11 cellular contexts compared by ENCODE assay signal in the genomic region with DNA sequence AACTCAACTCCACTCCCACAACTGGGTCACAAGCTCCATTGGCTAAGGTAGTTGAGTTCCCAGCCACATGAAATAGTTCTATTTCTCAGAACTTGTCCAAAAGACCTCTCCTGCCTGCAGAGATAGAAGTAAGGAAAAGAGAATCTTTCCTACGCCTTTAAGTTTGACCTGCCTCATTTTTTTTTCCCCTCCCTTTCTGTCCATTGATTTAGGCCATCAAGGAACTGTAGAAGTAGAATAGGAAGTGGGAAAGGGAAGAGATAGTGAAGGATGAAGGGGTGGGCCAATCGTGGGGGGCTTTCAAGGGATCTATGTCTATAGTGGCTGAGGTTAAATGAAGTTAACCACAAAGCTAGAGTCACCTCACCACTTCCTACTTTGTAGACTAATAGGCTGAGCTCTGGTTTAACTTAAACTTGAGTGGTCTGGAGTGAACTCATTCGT. TPM values are rescaled to one million over a fixed set of nuclear protein-coding genes. Genes with fewer than 3 reads are reported as not detected.
DNase-seq lines count a peak whose midpoint lies in the region; ATAC-seq and TF ChIP-seq lines count a peak whose summit lies in the region.
"Had no signal": no experiment of that assay in that cellular context is flagged by ENCODE, and none has a peak within 500 bp of the region (broad histone marks: within the 10 kb centered on the region; RNA-seq: fewer than 3 reads in every experiment).

No MANE protein-coding gene starts in this region.

- no peak overlapping the region for H3K4me3 ChIP-seq in CD4-positive, alpha-beta memory T cell (ENCODE audit: low read length in 2 of 2)
- H3K4me3 ChIP-seq in HAP-1 = no peak overlapping the region

- TF ChIP-seq CTCF in activated B cell treated with CpG ODN at 0.5 μM for 24 hours (IDR thresholded peaks at IDR 0.05) = no peak

- H3K36me3 ChIP-seq in CD4-positive, alpha-beta memory T cell (ENCODE audit: insufficient read depth, low read length) = no peaks in the 10 kb centered on the region
- no peaks in the 10 kb centered on the region for H3K36me3 ChIP-seq in HAP-1 (replicated peaks)

- peak in 3 of 5 donors; percentile 10 to 20 (median 14) for DNase-seq in CD4-positive, alpha-beta memory T cell
- DNase-seq in activated B cell treated with CpG ODN at 0.5 μM for 24 hours (no peak), HAP-1 (ENCODE audit: low spot score in 2 of 2) (no peak), NCI-H524 (lab: John Stamatoyannopoulos, UW) (no peak), putamen (ENCODE audit: low spot score) (no peak)
- DNase-seq: NCI-H2107, SK-N-SH had no signal

- H3K27me3 ChIP-seq in CD4-positive, alpha-beta memory T cell (ENCODE audit: insufficient read depth, low read length) = no peaks in the 10 kb centered on the region
- no peaks in the 10 kb centered on the region for H3K27me3 ChIP-seq in HAP-1 (ENCODE audit: low read depth)

- H3K36me3 Mint-ChIP-seq in CD4-positive, alpha-beta memory T cell = no peaks in the 10 kb centered on the region
- no peaks in the 10 kb centered on the region for H3K36me3 Mint-ChIP-seq in activated B cell treated with CpG ODN at 0.5 μM for 24 hours (ENCODE audit: low read depth)
- H3K36me3 Mint-ChIP-seq: type B pancreatic cell had no signal

- intact Hi-C loops in CD4-positive, alpha-beta memory T cell (cut with micrococcal nuclease) = no loop called here
- intact Hi-C loops in activated B cell treated with CpG ODN at 0.5 μM for 24 hours (cut with micrococcal nuclease) = no loop called here

- in situ Hi-C loops in HAP-1 (cut with MboI; ENCODE audit: low sequenced_read_pairs) = no loop called here

- no peaks in the 10 kb centered on the region for H3K9me3 Mint-ChIP-seq in CD4-positive, alpha-beta memory T cell
- no peaks in the 10 kb centered on the region for H3K9me3 Mint-ChIP-seq in activated B cell treated with CpG ODN at 0.5 μM for 24 hours
- H3K9me3 Mint-ChIP-seq: type B pancreatic cell had no signal

- ATAC-seq in GM19438 (IDR thresholded peaks at IDR 0.05; ENCODE audit: low read depth, unreplicated experiment) = peak; percentile 79
- peak; percentile 53 for ATAC-seq in HG03432 (IDR thresholded peaks at IDR 0.05; ENCODE audit: unreplicated experiment)
- ATAC-seq in activated B cell treated with CpG ODN at 0.5 μM for 24 hours (ENCODE audit: low read depth) = peak; percentile 76
- no peak for ATAC-seq in HG03521 (IDR thresholded peaks at IDR 0.05; ENCODE audit: unreplicated experiment)

- H3K4me3 Mint-ChIP-seq in CD4-positive, alpha-beta memory T cell = peak overlapping the region in 5 of 8 donors; percentile 1 to 46 (median 22)
- no peak overlapping the region for H3K4me3 Mint-ChIP-seq in activated B cell treated with CpG ODN at 0.5 μM for 24 hours
- H3K4me3 Mint-ChIP-seq: type B pancreatic cell had no signal

- peak overlapping the region in 5 of 7 donors; percentile 1 to 53 (median 38) for H3K27ac Mint-ChIP-seq in CD4-positive, alpha-beta memory T cell
- H3K27ac Mint-ChIP-seq in activated B cell treated with CpG ODN at 0.5 μM for 24 hours = no peak overlapping the region
- H3K27ac Mint-ChIP-seq: type B pancreatic cell had no signal

- peaks cover 7 to 24% (median 12%) of the 10 kb centered on the region in 4 donors for H3K4me1 Mint-ChIP-seq in CD4-positive, alpha-beta memory T cell
- peaks cover 8% of the 10 kb centered on the region for H3K4me1 Mint-ChIP-seq in activated B cell treated with CpG ODN at 0.5 μM for 24 hours

- no peak overlapping the region for H3K27ac ChIP-seq in CD4-positive, alpha-beta memory T cell (ENCODE audit: low read depth, low read length)

- POLR2A ChIA-PET in CD4-positive, alpha-beta memory T cell (lab: Charles Lee; ENCODE audit: partially characterized antibody) = interaction anchor here (1.2 kb wide), 1 partner anchor 22 kb away, joined by 3 read pairs; no protein-coding TSS in a partner anchor
- POLR2A ChIA-PET in activated B cell treated with CpG ODN at 0.5 μM for 24 hours (lab: Charles Lee) = interaction anchor here (0.6 to 0.7 kb wide), 3 partner anchors 33 to 405 kb away, joined by 3 to 4 read pairs (median 3); no protein-coding TSS in a partner anchor

- peaks cover 10% of the 10 kb centered on the region for H3K4me1 ChIP-seq in CD4-positive, alpha-beta memory T cell (ENCODE audit: insufficient read depth, low read length)
- peaks cover 3% of the 10 kb centered on the region; the same call in 1 of the 2 replicates for H3K4me1 ChIP-seq in HAP-1

- no peaks in the 10 kb centered on the region for H3K27me3 Mint-ChIP-seq in CD4-positive, alpha-beta memory T cell
- H3K27me3 Mint-ChIP-seq in activated B cell treated with CpG ODN at 0.5 μM for 24 hours = no peaks in the 10 kb centered on the region
- H3K27me3 Mint-ChIP-seq: type B pancreatic cell had no signal

- CTCF ChIA-PET in CD4-positive, alpha-beta memory T cell (lab: Charles Lee; ENCODE audit: partially characterized antibody) = interaction anchor here (0.6 to 1.4 kb wide), 4 partner anchors 10 to 704 kb away, joined by 3 to 4 read pairs (median 3); no protein-coding TSS in a partner anchor
- CTCF ChIA-PET in activated B cell treated with CpG ODN at 0.5 μM for 24 hours (lab: Charles Lee) = no interaction called here

- H3K9me3 ChIP-seq in CD4-positive, alpha-beta memory T cell (ENCODE audit: control insufficient read depth in 1 of 2, low read length in 2 of 2) = no peaks in the 10 kb centered on the region
- H3K9me3 ChIP-seq in HAP-1 = no peaks in the 10 kb centered on the region
- H3K9me3 ChIP-seq: SK-N-SH had no signal

RNA-seq across cellular contexts. Expression of gene NUDT4, which starts 13.8 kb away (rescaled TPM):
- 10 to 100 TPM; 41.8 to 45.2 TPM for total RNA-seq in CD4-positive, alpha-beta memory T cell
- 10 to 100 TPM; 39.3 to 49.6 TPM for polyA plus RNA-seq in CD4-positive, alpha-beta memory T cell
- total RNA-seq in activated B cell treated with CpG ODN at 0.5 μM for 24 hours = 47.3 and 48.8 TPM in 2 replicates

Comparison
In these comparisons a context has a peak if more than half of its experiments do, and no peak if none do; other contexts are left out.
1. DNase-seq: peak in CD4-positive, alpha-beta memory T cell (3 of 5); none in activated B cell treated with CpG ODN at 0.5 μM for 24 hours (single experiment), HAP-1 (0 of 2), NCI-H524 (0 of 2) and putamen (single experiment).